20 cellular contexts compared by ENCODE assay signal in genomic region chr18:58102875-58103274, GRCh38.
"Had no signal": no experiment of that assay in that cellular context is flagged by ENCODE, and none has a peak within 500 bp of the region (broad histone marks: within the 10 kb centered on the region; RNA-seq: fewer than 3 reads in every experiment).

No MANE protein-coding gene starts in this region.

- H3K27me3 ChIP-seq: body of pancreas, colonic mucosa, pancreas, transverse colon, uterus had no signal

- H3K4me3 ChIP-seq: body of pancreas, colonic mucosa, lung, transverse colon, uterus had no signal

- DNase-seq: activated CD4-positive, alpha-beta T cell treated with anti-CD3 and anti-CD28 coated beads for 36 hours; activated CD4-positive, alpha-beta T cell treated with anti-CD3 and anti-CD28 coated beads, Interleukin-2, amount 50 U/mL, for 48 hours; activated naive CD4-positive, alpha-beta T cell; activated naive CD8-positive, alpha-beta T cell treated with anti-CD3 and anti-CD28 coated beads for 36 hours; central memory CD4-positive, alpha-beta T cell; colonic mucosa; erythroblast; foreskin melanocyte; pancreas; stimulated activated CD4-positive, alpha-beta T cell treated with anti-CD3 and anti-CD28 coated beads, Interleukin-12 subunit alpha, Interleukin-12 subunit beta, amount 100 ng/mL, for 4 hours; stimulated activated CD4-positive, alpha-beta T cell treated with anti-CD3 and anti-CD28 coated beads, Interleukin-1b, Interleukin-23, amount 100 ng/mL, for 48 hours; stimulated activated naive CD4-positive, alpha-beta T cell treated with Interleukin-2 at 50 U/mL for 16 hours; T-cell; transverse colon; uterus had no signal

- H3K36me3 ChIP-seq: colonic mucosa, neutrophil, pancreas, transverse colon, uterus had no signal

- H3K27ac ChIP-seq: colonic mucosa, neutrophil, transverse colon, uterus had no signal

- H3K9me3 ChIP-seq: body of pancreas, colonic mucosa, neutrophil, pancreas, transverse colon, uterus had no signal

- ATAC-seq: activated CD4-positive, alpha-beta T cell treated with anti-CD3 and anti-CD28 coated beads for 36 hours; natural killer cell treated with Interleukin-12 subunit alpha and Interleukin-12 subunit beta and Interleukin-15 and Interleukin-18, amount 100 ng/mL, for 72 hours; T-cell; WTC11 had no signal

- H3K4me1 ChIP-seq: uterus had no signal
